ENCODE assay signal across 20 cellular contexts in genomic region chr10:111186385-111186784, GRCh38.
"Had no signal": no experiment of that assay in that cellular context is flagged by ENCODE, and none has a peak within 500 bp of the region (broad histone marks: within the 10 kb centered on the region; RNA-seq: fewer than 3 reads in every experiment).

No MANE protein-coding gene starts in this region.

- H3K27me3 ChIP-seq: heart right ventricle, ovary, right atrium auricular region, tibial nerve, upper lobe of left lung, vagina had no signal

- ATAC-seq: heart right ventricle; left lobe of liver; naive thymus-derived CD4-positive, alpha-beta T cell; stimulated activated effector memory CD8-positive, alpha-beta T cell treated with anti-CD3 and anti-CD28 coated beads, Interleukin-12 subunit alpha, Interleukin-12 subunit beta, amount 100 ng/mL, for 72 hours; stimulated activated naive CD8-positive, alpha-beta T cell treated with anti-CD3 and anti-CD28 coated beads, Interleukin-15, amount 100 ng/mL, for 72 hours had no signal

- H3K9me3 ChIP-seq: heart right ventricle, ovary, right atrium auricular region, spleen, tibial nerve, upper lobe of left lung, vagina had no signal

- H3K4me3 ChIP-seq: heart right ventricle, hepatocyte, lung, ovary, right atrium auricular region, spleen, tibial nerve, upper lobe of left lung, vagina had no signal

- H3K36me3 ChIP-seq: heart right ventricle, ovary, right atrium auricular region, spleen, tibial nerve, upper lobe of left lung, vagina had no signal

- H3K4me1 ChIP-seq: heart right ventricle, right atrium auricular region, spleen, upper lobe of left lung had no signal

- DNase-seq: heart right ventricle; kidney glomerular epithelial cell; left cardiac atrium; mesendoderm; naive thymus-derived CD4-positive, alpha-beta T cell; ovary; small intestine; spleen; stimulated activated CD4-positive, alpha-beta T cell treated with anti-CD3 and anti-CD28 coated beads, Interleukin-4, amount 100 ng/mL, for 24 hours; stimulated activated naive CD4-positive, alpha-beta T cell treated with Interleukin-2 at 50 U/mL for 16 hours; stimulated activated naive CD8-positive, alpha-beta T cell treated with anti-CD3 and anti-CD28 coated beads, Interleukin-15, amount 100 ng/mL, for 72 hours; substantia nigra; upper lobe of left lung had no signal

- H3K27ac ChIP-seq: heart right ventricle, hepatocyte, ovary, right atrium auricular region, spleen, tibial nerve, upper lobe of left lung, vagina had no signal
